Comparison of ENCODE assay signal across 14 cellular contexts in the genomic region with DNA sequence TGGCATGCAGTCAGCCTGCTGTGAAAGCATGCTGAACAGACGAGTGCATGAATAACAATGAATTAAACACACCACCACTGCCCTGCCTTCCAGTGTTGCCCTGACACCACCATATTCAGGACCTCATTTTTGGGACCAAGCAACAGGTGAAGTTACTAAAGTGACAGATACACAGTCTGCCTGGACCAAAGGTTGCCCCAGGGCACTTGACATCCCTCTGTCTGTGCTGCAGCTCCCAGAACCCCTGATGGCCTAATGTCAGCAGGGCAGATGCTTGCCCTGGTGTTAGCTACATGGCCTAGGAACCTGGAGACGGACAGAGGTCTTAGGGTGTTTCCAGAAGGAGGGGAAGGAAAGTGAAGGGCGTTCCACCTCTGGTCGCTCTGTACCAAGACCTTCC.
DNase-seq lines count a peak whose midpoint lies in the region; ATAC-seq and TF ChIP-seq lines count a peak whose summit lies in the region.
"Had no signal": no experiment of that assay in that cellular context is flagged by ENCODE, and none has a peak within 500 bp of the region (broad histone marks: within the 10 kb centered on the region; RNA-seq: fewer than 3 reads in every experiment).

No MANE protein-coding gene starts in this region.

- H3K79me2 ChIP-seq in DND-41 (ENCODE audit: insufficient read depth, low read length) (peaks cover 100% of the 10 kb centered on the region), SU-DHL-6 (ENCODE audit: insufficient read depth, low read length) (no peaks in the 10 kb centered on the region)

- no peak overlapping the region for H3K27ac Mint-ChIP-seq in activated T-cell treated with anti-CD3 and anti-CD28 coated beads, Interleukin-2, amount 50 U/mL, for 24 hours
- H3K27ac Mint-ChIP-seq in activated CD4-positive, alpha-beta memory T cell treated with anti-CD3 and anti-CD28 coated beads for 36 hours = no peak overlapping the region
- H3K27ac Mint-ChIP-seq: CD14-positive monocyte; CD8-positive, alpha-beta memory T cell had no signal

- peaks cover 73% of the 10 kb centered on the region for H3K36me3 ChIP-seq in DND-41 (ENCODE audit: insufficient read depth, low read length)
- no peaks in the 10 kb centered on the region for H3K36me3 ChIP-seq in SU-DHL-6 (ENCODE audit: low read length)
- H3K36me3 ChIP-seq in transverse colon = no peaks in the 10 kb centered on the region
- H3K36me3 ChIP-seq: BE2C had no signal

- WGBS in transverse colon (ENCODE audit: low coverage in 1 of 2), 2 donors = 91% methylated on average over 4 of the region's 4 CpGs; no CpG with 5 or more reads in 1 of the 2 donors

- intact Hi-C loops in transverse colon (cut with DNase I; ENCODE audit: low total_unique reads) = no loop called here
- intact Hi-C loops in activated CD4-positive, alpha-beta memory T cell treated with anti-CD3 and anti-CD28 coated beads for 36 hours (cut with micrococcal nuclease) = loop anchor here (5.0 kb wide), 2 partner anchors 164 to 279 kb away; no protein-coding TSS in a partner anchor

- H4K20me1 ChIP-seq in DND-41 (ENCODE audit: insufficient read depth, low read length) (peaks cover 97% of the 10 kb centered on the region), SU-DHL-6 (ENCODE audit: low read depth, low read length) (no peaks in the 10 kb centered on the region)

- H3K27me3 Mint-ChIP-seq in activated T-cell treated with anti-CD3 and anti-CD28 coated beads, Interleukin-2, amount 50 U/mL, for 24 hours = no peaks in the 10 kb centered on the region
- no peaks in the 10 kb centered on the region for H3K27me3 Mint-ChIP-seq in activated CD4-positive, alpha-beta memory T cell treated with anti-CD3 and anti-CD28 coated beads for 36 hours
- H3K27me3 Mint-ChIP-seq: CD8-positive, alpha-beta memory T cell had no signal

- no peaks in the 10 kb centered on the region for H3K9me2 ChIP-seq in SU-DHL-6 (replicated peaks; ENCODE audit: insufficient read depth, low read length)

- H3K27me3 ChIP-seq in DND-41 (ENCODE audit: insufficient read depth, low read length, poor library complexity) (no peaks in the 10 kb centered on the region), SU-DHL-6 (ENCODE audit: low read length) (no peaks in the 10 kb centered on the region), transverse colon (no peaks in the 10 kb centered on the region)
- H3K27me3 ChIP-seq: BE2C had no signal

- H3K4me2 ChIP-seq in DND-41 (ENCODE audit: insufficient read depth, low read length) (no peak overlapping the region), SU-DHL-6 (ENCODE audit: low read depth, low read length, poor library complexity, severe bottlenecking) (no peak overlapping the region)

- no peak for TF ChIP-seq EP300 in transverse colon (IDR thresholded peaks at IDR 0.05; ENCODE audit: low read depth)

- H3K27ac ChIP-seq in DND-41 (ENCODE audit: low read length) (peak overlapping the region; percentile 44; the same call in 1 of the 2 replicates), SU-DHL-6 (ENCODE audit: low read depth, low read length) (0 out of 2 replicates have a peak overlapping the region, but pooled peaks have one; percentile 6), transverse colon (no peak overlapping the region)

- peaks cover 60% of the 10 kb centered on the region for H3K4me1 ChIP-seq in DND-41 (ENCODE audit: insufficient read depth, low read length)
- no peaks in the 10 kb centered on the region for H3K4me1 ChIP-seq in transverse colon
- H3K4me1 ChIP-seq: BE2C, Caco-2 had no signal

- no peaks in the 10 kb centered on the region for H3K9me3 Mint-ChIP-seq in activated T-cell treated with anti-CD3 and anti-CD28 coated beads, Interleukin-2, amount 50 U/mL, for 24 hours
- no peaks in the 10 kb centered on the region for H3K9me3 Mint-ChIP-seq in activated CD4-positive, alpha-beta memory T cell treated with anti-CD3 and anti-CD28 coated beads for 36 hours
- H3K9me3 Mint-ChIP-seq: CD14-positive monocyte; CD8-positive, alpha-beta memory T cell had no signal

- peaks cover 49% of the 10 kb centered on the region for H3K4me1 Mint-ChIP-seq in activated T-cell treated with anti-CD3 and anti-CD28 coated beads, Interleukin-2, amount 50 U/mL, for 24 hours (ENCODE audit: low read depth)
- H3K4me1 Mint-ChIP-seq in activated CD4-positive, alpha-beta memory T cell treated with anti-CD3 and anti-CD28 coated beads for 36 hours (ENCODE audit: low read depth) = peaks cover 20% of the 10 kb centered on the region

- no peaks in the 10 kb centered on the region for H3K9me3 ChIP-seq in DND-41 (ENCODE audit: insufficient read depth, low read length, severe bottlenecking)
- H3K9me3 ChIP-seq in SU-DHL-6 (ENCODE audit: insufficient read depth, low read length) = no peaks in the 10 kb centered on the region
- H3K9me3 ChIP-seq in transverse colon = no peaks in the 10 kb centered on the region
- H3K9me3 ChIP-seq: BE2C, Caco-2 had no signal

- TF ChIP-seq POLR2A in transverse colon (IDR thresholded peaks at IDR 0.05) = no peak

- ATAC-seq in DND-41 (ENCODE audit: insufficient read depth, low read depth) = no peak
- ATAC-seq in HG03565 (IDR thresholded peaks at IDR 0.05; ENCODE audit: unreplicated experiment) = no peak

- TF ChIP-seq CTCF in DND-41 (IDR thresholded peaks at IDR 0.05; ENCODE audit: borderline replicate concordance, extremely low read depth, low read length, poor library complexity, severe bottlenecking) (no peak), SU-DHL-6 (IDR thresholded peaks at IDR 0.05; ENCODE audit: insufficient read depth, low read length, poor library complexity, severe bottlenecking) (no peak), transverse colon (IDR thresholded peaks at IDR 0.05) (no peak)

- POLR2A ChIA-PET in activated CD4-positive, alpha-beta memory T cell treated with anti-CD3 and anti-CD28 coated beads for 36 hours (lab: Charles Lee) = interaction anchor here (1.0 kb wide), 1 partner anchor 10 kb away, joined by 3 read pairs; no protein-coding TSS in a partner anchor

- H3K9ac ChIP-seq in DND-41 (ENCODE audit: low read depth, low read length) (no peak overlapping the region), SU-DHL-6 (ENCODE audit: low read length) (no peak overlapping the region)

- peak; percentile 27 for DNase-seq in activated T-cell treated with anti-CD3 and anti-CD28 coated beads, Interleukin-2, amount 50 U/mL, for 24 hours
- DNase-seq in activated T-cell treated with anti-CD3 and anti-CD28 coated beads for 4 hours = no peak
- DNase-seq in DND-41 = no peak
- peak; percentile 2 for DNase-seq in transverse colon
- DNase-seq in activated CD4-positive, alpha-beta memory T cell treated with anti-CD3 and anti-CD28 coated beads for 36 hours = no peak
- DNase-seq in effector CD8-positive, alpha-beta T cell (lab: John Stamatoyannopoulos, UW) = no peak
- DNase-seq: BE2C; CD8-positive, alpha-beta memory T cell; DMS53; HCEC 1CT had no signal

- no peaks in the 10 kb centered on the region for H3F3A ChIP-seq in SU-DHL-6 (ENCODE audit: insufficient read depth)

- in situ Hi-C loops in transverse colon (cut with MboI; ENCODE audit: low pct_ligation_motif_present in 1 of 4, low pct_unique_long_range_greater_than_20kb in 1 of 4, low sequenced_read_pairs in 3 of 4) = no loop called here

- no peak overlapping the region for H3K4me3 Mint-ChIP-seq in activated T-cell treated with anti-CD3 and anti-CD28 coated beads, Interleukin-2, amount 50 U/mL, for 24 hours
- H3K4me3 Mint-ChIP-seq in activated CD4-positive, alpha-beta memory T cell treated with anti-CD3 and anti-CD28 coated beads for 36 hours = no peak overlapping the region
- H3K4me3 Mint-ChIP-seq: CD14-positive monocyte; CD8-positive, alpha-beta memory T cell had no signal

- H2AFZ ChIP-seq in DND-41 (ENCODE audit: low read depth, low read length) (no peak overlapping the region), SU-DHL-6 (ENCODE audit: low read depth, low read length, severe bottlenecking) (no peak overlapping the region)

- no peak overlapping the region for H3K4me3 ChIP-seq in DND-41 (ENCODE audit: low read depth in 1 of 2, low read length in 2 of 2)
- H3K4me3 ChIP-seq in SU-DHL-6 (ENCODE audit: insufficient read depth, low read length, poor library complexity, severe bottlenecking) = no peak overlapping the region
- H3K4me3 ChIP-seq in transverse colon = no peak overlapping the region

- CTCF ChIA-PET in activated CD4-positive, alpha-beta memory T cell treated with anti-CD3 and anti-CD28 coated beads for 36 hours (lab: Charles Lee) = interaction anchor here (0.9 to 1.4 kb wide), 2 partner anchors 11 to 19 kb away, joined by 3 read pairs; no protein-coding TSS in a partner anchor

- peaks cover 52% of the 10 kb centered on the region for H3K36me3 Mint-ChIP-seq in activated T-cell treated with anti-CD3 and anti-CD28 coated beads, Interleukin-2, amount 50 U/mL, for 24 hours (ENCODE audit: low read depth)
- peaks cover 9% of the 10 kb centered on the region for H3K36me3 Mint-ChIP-seq in activated CD4-positive, alpha-beta memory T cell treated with anti-CD3 and anti-CD28 coated beads for 36 hours
- H3K36me3 Mint-ChIP-seq: CD8-positive, alpha-beta memory T cell had no signal

Comparison
In these comparisons a context has a peak if more than half of its experiments do, and no peak if none do; other contexts are left out.
1. DNase-seq: peak in activated T-cell treated with anti-CD3 and anti-CD28 coated beads, Interleukin-2, amount 50 U/mL, for 24 hours (single experiment) and transverse colon (single experiment); none in activated T-cell treated with anti-CD3 and anti-CD28 coated beads for 4 hours (single experiment), DND-41 (single experiment), activated CD4-positive, alpha-beta memory T cell treated with anti-CD3 and anti-CD28 coated beads for 36 hours (single experiment) and effector CD8-positive, alpha-beta T cell (single experiment).
2. H3K27ac ChIP-seq: peak in DND-41 (single experiment) and SU-DHL-6 (single experiment); none in transverse colon (0 of 4).